Comparison of ENCODE assay signal across 18 cellular contexts in genomic region chr9:114694146-114694545, GRCh38. TPM values are rescaled to one million over a fixed set of nuclear protein-coding genes. Genes with fewer than 3 reads are reported as not detected.
DNase-seq lines count a peak whose midpoint lies in the region; ATAC-seq and TF ChIP-seq lines count a peak whose summit lies in the region.
"Had no signal": no experiment of that assay in that cellular context is flagged by ENCODE, and none has a peak within 500 bp of the region (broad histone marks: within the 10 kb centered on the region; RNA-seq: fewer than 3 reads in every experiment).

No MANE protein-coding gene starts in this region.

- H3K4me3 ChIP-seq in prostate gland = no peak overlapping the region
- H3K4me3 ChIP-seq: dorsolateral prefrontal cortex, K562, lower lobe of right lung had no signal

- POLR2A ChIA-PET in activated CD4-positive, alpha-beta T cell treated with anti-CD3 and anti-CD28 coated beads for 36 hours (lab: Charles Lee) = interaction anchor here (0.6 to 2.8 kb wide), 6 partner anchors 9 to 306 kb away, joined by 5 to 12 read pairs (median 6); partner anchors contain the start of gene ATP6V1G1

- TF ChIP-seq CTCF in prostate gland (IDR thresholded peaks at IDR 0.05) = no peak

- WGBS in prostate gland = 21% methylated on average over 2 of the region's 2 CpGs

- H3K4me3 Mint-ChIP-seq in activated CD4-positive, alpha-beta T cell treated with anti-CD3 and anti-CD28 coated beads for 36 hours = no peak overlapping the region
- H3K4me3 Mint-ChIP-seq in activated T-helper 17 cell treated with anti-CD3 and anti-CD28 coated beads, Interleukin-2, amount 50 U/mL, for 72 hours = peak overlapping the region; percentile 37

- peaks cover 95% of the 10 kb centered on the region for H3K4me1 Mint-ChIP-seq in activated CD4-positive, alpha-beta T cell treated with anti-CD3 and anti-CD28 coated beads for 36 hours
- peaks cover 56% of the 10 kb centered on the region for H3K4me1 Mint-ChIP-seq in activated T-helper 17 cell treated with anti-CD3 and anti-CD28 coated beads, Interleukin-2, amount 50 U/mL, for 72 hours

- intact Hi-C loops in activated CD4-positive, alpha-beta T cell treated with anti-CD3 and anti-CD28 coated beads for 36 hours (cut with DNase I, micrococcal nuclease) = loop anchor here in 1 of 2 experiments (5.0 to 10.0 kb wide), 2 partner anchors 513 to 1991 kb away; partner anchors contain the start of gene TRIM32
- intact Hi-C loops in prostate gland (cut with DNase I) = no loop called here

- CTCF ChIA-PET in activated CD4-positive, alpha-beta T cell treated with anti-CD3 and anti-CD28 coated beads for 36 hours (lab: Charles Lee) = interaction anchor here (0.7 to 3.0 kb wide), 4 partner anchors 9 to 295 kb away, joined by 3 to 21 read pairs (median 4); partner anchors contain the start of gene TEX48

- no peaks in the 10 kb centered on the region for H3K4me1 ChIP-seq in prostate gland (replicated peaks)
- H3K4me1 ChIP-seq: Caco-2, lower lobe of right lung had no signal

- TF ChIP-seq POLR2A in prostate gland (IDR thresholded peaks at IDR 0.05) = no peak

- DNase-seq in activated CD4-positive, alpha-beta T cell treated with anti-CD3 and anti-CD28 coated beads for 36 hours = no peak
- no peak for DNase-seq in activated CD4-positive, alpha-beta T cell treated with anti-CD3 and anti-CD28 coated beads, Interleukin-2, amount 50 U/mL, for 4 hours
- DNase-seq in HT-29 (ENCODE audit: low spot score) (peak; percentile 22), left kidney (ENCODE audit: low read depth, low spot score) (peak; percentile 28), prostate gland (ENCODE audit: low spot score) (no peak), HuH-7 (ENCODE audit: low spot score) (no peak)
- DNase-seq: Caco-2; dorsolateral prefrontal cortex; lower lobe of right lung; NCI-H1694; NCI-H524 treated with DMSO at 0.1 percent for 48 hours; RPMI8226; stimulated activated naive CD4-positive, alpha-beta T cell had no signal

- no peaks in the 10 kb centered on the region for H3K27me3 ChIP-seq in prostate gland (replicated peaks; ENCODE audit: insufficient read depth)
- H3K27me3 ChIP-seq: dorsolateral prefrontal cortex, neutrophil had no signal

- no peaks in the 10 kb centered on the region for H3K9me3 ChIP-seq in prostate gland
- H3K9me3 ChIP-seq: Caco-2, lower lobe of right lung, neutrophil had no signal

- H3K36me3 ChIP-seq in prostate gland = no peaks in the 10 kb centered on the region
- H3K36me3 ChIP-seq: lower lobe of right lung, neutrophil had no signal

- H3K27ac Mint-ChIP-seq in activated CD4-positive, alpha-beta T cell treated with anti-CD3 and anti-CD28 coated beads for 36 hours = peak overlapping the region; percentile 84
- peak overlapping the region; percentile 81 for H3K27ac Mint-ChIP-seq in activated T-helper 17 cell treated with anti-CD3 and anti-CD28 coated beads, Interleukin-2, amount 50 U/mL, for 72 hours

- no peak overlapping the region for H3K27ac ChIP-seq in prostate gland
- H3K27ac ChIP-seq: dorsolateral prefrontal cortex, lower lobe of right lung, neutrophil had no signal

- no peak for ATAC-seq in activated CD4-positive, alpha-beta T cell treated with anti-CD3 and anti-CD28 coated beads for 36 hours
- no peak for ATAC-seq in activated T-helper 17 cell treated with anti-CD3 and anti-CD28 coated beads, Interleukin-2, amount 50 U/mL, for 72 hours (replicated peaks)
- no peak for ATAC-seq in activated CD4-positive, CD25-positive, alpha-beta regulatory T cell treated with anti-CD3 and anti-CD28 coated beads, Interleukin-2, amount 50 U/mL, for 24 hours
- ATAC-seq: K562, lower lobe of right lung had no signal

- H3K9me3 Mint-ChIP-seq in activated CD4-positive, alpha-beta T cell treated with anti-CD3 and anti-CD28 coated beads for 36 hours (ENCODE audit: low read depth) = no peaks in the 10 kb centered on the region
- H3K9me3 Mint-ChIP-seq in activated T-helper 17 cell treated with anti-CD3 and anti-CD28 coated beads, Interleukin-2, amount 50 U/mL, for 72 hours = no peaks in the 10 kb centered on the region

- H3K27me3 Mint-ChIP-seq in activated CD4-positive, alpha-beta T cell treated with anti-CD3 and anti-CD28 coated beads for 36 hours = no peaks in the 10 kb centered on the region
- no peaks in the 10 kb centered on the region for H3K27me3 Mint-ChIP-seq in activated T-helper 17 cell treated with anti-CD3 and anti-CD28 coated beads, Interleukin-2, amount 50 U/mL, for 72 hours

- H3K36me3 Mint-ChIP-seq in activated CD4-positive, alpha-beta T cell treated with anti-CD3 and anti-CD28 coated beads for 36 hours (ENCODE audit: low read depth) = peaks cover under 1% of the 10 kb centered on the region
- peaks cover 34% of the 10 kb centered on the region for H3K36me3 Mint-ChIP-seq in activated T-helper 17 cell treated with anti-CD3 and anti-CD28 coated beads, Interleukin-2, amount 50 U/mL, for 72 hours (ENCODE audit: low read depth)

RNA-seq across cellular contexts. Expression of gene TEX48, which starts 12.2 kb away (rescaled TPM):
- total RNA-seq in activated CD4-positive, alpha-beta T cell treated with anti-CD3 and anti-CD28 coated beads for 36 hours = under 1 TPM; 0.69 to 0.75 TPM
- not detected in 2 replicates for total RNA-seq in HT-29 (2014; rRNA removed; shearing (Covaris generic))
- total RNA-seq in activated T-helper 17 cell treated with anti-CD3 and anti-CD28 coated beads, Interleukin-2, amount 50 U/mL, for 72 hours = under 1 TPM; 0.42 to 0.67 TPM
- not detected for total RNA-seq in prostate gland
- total RNA-seq: Caco-2, dorsolateral prefrontal cortex, fibroblast of lung, K562, lower lobe of right lung had no signal

RNA-seq across cellular contexts. Expression of gene TEX53, which starts 36.5 kb away (rescaled TPM):
- not detected for total RNA-seq in activated CD4-positive, alpha-beta T cell treated with anti-CD3 and anti-CD28 coated beads for 36 hours
- not detected in 2 replicates for total RNA-seq in HT-29 (2014; rRNA removed; shearing (Covaris generic))
- total RNA-seq in activated T-helper 17 cell treated with anti-CD3 and anti-CD28 coated beads, Interleukin-2, amount 50 U/mL, for 72 hours = not detected
- total RNA-seq in prostate gland = not detected
- total RNA-seq: Caco-2, dorsolateral prefrontal cortex, fibroblast of lung, K562, lower lobe of right lung had no signal

Comparison
In these comparisons a context has a peak if more than half of its experiments do, and no peak if none do; other contexts are left out.
1. DNase-seq: peak in HT-29 (single experiment) and left kidney (single experiment); none in activated CD4-positive, alpha-beta T cell treated with anti-CD3 and anti-CD28 coated beads for 36 hours (single experiment), activated CD4-positive, alpha-beta T cell treated with anti-CD3 and anti-CD28 coated beads, Interleukin-2, amount 50 U/mL, for 4 hours (0 of 2), prostate gland (single experiment) and HuH-7 (single experiment).